ENCODE assay signal across 9 cellular contexts in the genomic region with DNA sequence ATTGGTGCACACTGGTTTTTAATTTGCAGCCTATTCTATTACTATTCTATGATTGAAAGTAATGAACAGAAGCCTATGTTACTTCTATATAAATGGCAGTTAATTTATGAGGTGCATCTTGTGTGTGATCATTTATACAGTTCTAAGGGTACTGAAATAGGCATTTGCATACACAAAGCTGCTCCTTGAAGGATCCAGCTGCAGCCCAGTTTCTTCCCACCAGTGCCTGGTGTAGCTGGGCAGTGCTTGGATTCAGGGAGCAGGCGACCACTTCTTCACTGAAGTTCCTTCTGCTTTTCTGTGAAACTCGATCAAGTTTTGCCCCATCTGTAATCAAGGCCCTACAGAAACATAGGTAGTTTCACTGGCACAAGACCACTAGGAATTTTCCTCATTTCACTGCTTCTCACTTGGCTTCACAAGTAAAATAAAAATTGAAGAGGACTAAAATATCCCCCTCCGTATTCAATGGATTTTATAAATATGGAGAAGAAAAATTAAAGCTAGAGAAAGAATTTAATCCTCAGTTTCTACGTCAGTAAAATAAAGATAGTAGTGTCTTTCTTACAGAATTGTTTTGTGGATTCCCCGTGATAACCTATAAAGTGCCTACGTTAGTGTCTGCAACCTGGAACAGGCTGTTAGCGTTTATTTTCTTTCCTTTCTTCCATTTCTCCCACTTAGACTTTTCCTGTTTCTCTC. TPM values are rescaled to one million over a fixed set of nuclear protein-coding genes. Genes with fewer than 3 reads are reported as not detected.
A peak's percentile ranks its signal among the peaks of the same experiment; 100 is the strongest.
DNase-seq lines count a peak whose midpoint lies in the region; ATAC-seq and TF ChIP-seq lines count a peak whose summit lies in the region.
"Had no signal": no experiment of that assay in that cellular context is flagged by ENCODE, and none has a peak within 500 bp of the region (broad histone marks: within the 10 kb centered on the region; RNA-seq: fewer than 3 reads in every experiment).

No MANE protein-coding gene starts in this region.

- no peaks in the 10 kb centered on the region for H3K9me2 ChIP-seq in OCI-LY7 (ENCODE audit: insufficient read depth, low read length)

- peaks cover 23% of the 10 kb centered on the region for H3K36me3 Mint-ChIP-seq in CD8-positive, alpha-beta T cell
- peaks cover 3% of the 10 kb centered on the region for H3K36me3 Mint-ChIP-seq in neural crest cell (ENCODE audit: low read depth)

- H3K27me3 ChIP-seq in CD8-positive, alpha-beta T cell (ENCODE audit: insufficient read depth, low read length) = no peaks in the 10 kb centered on the region

- peak overlapping the region; percentile 65 for H3K4me2 ChIP-seq in OCI-LY7 (ENCODE audit: low read length)

- H3K4me1 ChIP-seq in CD8-positive, alpha-beta T cell (ENCODE audit: insufficient read depth, low read length) = peaks cover 55% of the 10 kb centered on the region
- peaks cover 51% of the 10 kb centered on the region for H3K4me1 ChIP-seq in OCI-LY7 (ENCODE audit: insufficient read depth, low read length, poor library complexity, severe bottlenecking)

- no peaks in the 10 kb centered on the region for H3K9me3 Mint-ChIP-seq in CD8-positive, alpha-beta T cell
- H3K9me3 Mint-ChIP-seq in neural crest cell = no peaks in the 10 kb centered on the region

- no peak overlapping the region for H3K4me3 ChIP-seq in CD8-positive, alpha-beta T cell (ENCODE audit: low read depth, low read length)
- no peak overlapping the region for H3K4me3 ChIP-seq in OCI-LY7 (ENCODE audit: low read depth, low read length, poor library complexity, severe bottlenecking)

- H3K27me3 Mint-ChIP-seq in CD8-positive, alpha-beta T cell (ENCODE audit: low read depth) = no peaks in the 10 kb centered on the region
- H3K27me3 Mint-ChIP-seq in neural crest cell (ENCODE audit: low read depth) = no peaks in the 10 kb centered on the region

- POLR2A ChIA-PET in CD8-positive, alpha-beta T cell (lab: Charles Lee) = interaction anchor here (0.7 to 1.3 kb wide), 5 partner anchors 14 to 299 kb away, joined by 3 to 5 read pairs (median 3); a partner anchor contains a TSS
- POLR2A ChIA-PET in OCI-LY7 (lab: Charles Lee) = interaction anchor here (0.5 to 1.0 kb wide), 2 partner anchors 15 to 38 kb away, joined by 3 to 4 read pairs; no protein-coding TSS in a partner anchor

- no peak for TF ChIP-seq CTCF in CD8-positive, alpha-beta T cell (IDR thresholded peaks at IDR 0.05)
- TF ChIP-seq CTCF in OCI-LY7 (conservative IDR thresholded peaks at IDR 0.05; ENCODE audit: low read length) (no peak), neural crest cell (conservative IDR thresholded peaks at IDR 0.05) (no peak)

- no peak for DNase-seq in CD8-positive, alpha-beta T cell
- DNase-seq in OCI-LY7 (ENCODE audit: low spot score) (no peak), neural crest cell (ENCODE audit: low read depth, low spot score) (no peak), kidney tubule cell (ENCODE audit: low spot score) (no peak), SK-N-DZ (ENCODE audit: low spot score) (no peak)
- DNase-seq: stimulated activated CD4-positive, alpha-beta T cell treated with anti-CD3 and anti-CD28 coated beads, Interleukin-2, amount 100 ng/mL, for 24 hours had no signal

- H3K79me2 ChIP-seq in OCI-LY7 (ENCODE audit: insufficient read depth, low read depth, low read length) = peaks cover 17% of the 10 kb centered on the region; the same call in 1 of the 2 replicates

- H4K20me1 ChIP-seq in OCI-LY7 (ENCODE audit: insufficient read depth, low read length) = no peaks in the 10 kb centered on the region

- H3K9me3 ChIP-seq in CD8-positive, alpha-beta T cell (ENCODE audit: low read length) = no peaks in the 10 kb centered on the region
- H3K9me3 ChIP-seq in OCI-LY7 (ENCODE audit: low read length) = no peaks in the 10 kb centered on the region

- CTCF ChIA-PET in CD8-positive, alpha-beta T cell (lab: Charles Lee) = interaction anchor here (0.9 to 2.6 kb wide), 7 partner anchors 20 to 231 kb away, joined by 3 to 17 read pairs (median 4); no protein-coding TSS in a partner anchor
- CTCF ChIA-PET in OCI-LY7 (lab: Charles Lee; ENCODE audit: unreplicated experiment) = interaction anchor here (1.2 kb wide), 1 partner anchor 20 kb away, joined by 4 read pairs; no protein-coding TSS in a partner anchor

- peaks cover 60% of the 10 kb centered on the region for H3K4me1 Mint-ChIP-seq in CD8-positive, alpha-beta T cell (ENCODE audit: low read depth)
- H3K4me1 Mint-ChIP-seq in neural crest cell = peaks cover 38% of the 10 kb centered on the region

- intact Hi-C loops in CD8-positive, alpha-beta T cell (cut with DNase I, micrococcal nuclease) = loop anchor here (5.0 kb wide), 3 partner anchors 113 to 438 kb away; a partner anchor contains a TSS
- intact Hi-C loops in OCI-LY7 (cut with micrococcal nuclease; ENCODE audit: unreplicated experiment) = loop anchor here (10.0 kb wide), 1 partner anchor 430 kb away; no protein-coding TSS in a partner anchor

- ATAC-seq in CD8-positive, alpha-beta T cell = no peak
- ATAC-seq in GM19035 (IDR thresholded peaks at IDR 0.05; ENCODE audit: unreplicated experiment) = no peak
- ATAC-seq in esophagus mucosa = no peak

- H3K27ac ChIP-seq in CD8-positive, alpha-beta T cell (ENCODE audit: low read depth, low read length) = no peak overlapping the region
- H3K27ac ChIP-seq in OCI-LY7 (ENCODE audit: low read depth, low read length, poor library complexity, severe bottlenecking) (no peak overlapping the region), cingulate gyrus (ENCODE audit: low read depth, low read length) (peak overlapping the region; percentile 71)

- no TSS peak for BruUV-seq in OCI-LY7 (replicated peaks; lab: Mats Ljungman, UMichigan)

- H2AFZ ChIP-seq in OCI-LY7 (ENCODE audit: low read length) = peak overlapping the region; percentile 86; the same call in 1 of the 2 replicates

- H3K27ac Mint-ChIP-seq in CD8-positive, alpha-beta T cell = no peak overlapping the region
- no peak overlapping the region for H3K27ac Mint-ChIP-seq in neural crest cell (ENCODE audit: unreplicated experiment)

- H3K4me3 Mint-ChIP-seq in CD8-positive, alpha-beta T cell = peak overlapping the region; percentile 29
- peak overlapping the region; percentile 61 for H3K4me3 Mint-ChIP-seq in neural crest cell

- peaks cover 7% of the 10 kb centered on the region for H3K36me3 ChIP-seq in CD8-positive, alpha-beta T cell (ENCODE audit: insufficient read depth, low read length)
- peaks cover 16% of the 10 kb centered on the region; the same call in 1 of the 2 replicates for H3K36me3 ChIP-seq in OCI-LY7 (ENCODE audit: insufficient read depth, low read length)

RNA-seq across cellular contexts. Expression of a gene that starts 1.7 kb away (rescaled TPM):
- total RNA-seq in CD8-positive, alpha-beta T cell = 10 to 100 TPM; 50.3 to 50.9 TPM
- 18.7 and 20.1 TPM in 2 replicates for total RNA-seq in OCI-LY7 (2014; rRNA removed; shearing (Covaris generic))
- total RNA-seq in OCI-LY7 (2022) (16.9 and 18.9 TPM in 2 replicates), neural crest cell (22.5 and 22.6 TPM in 2 replicates), esophagus mucosa (6.9 TPM)
- polyA plus RNA-seq in SK-N-DZ (2014; cell fraction: cytosol; rRNA removed) = 12.1 and 16.6 TPM in 2 replicates
- polyA plus RNA-seq in SK-N-DZ (2014; cell fraction: nucleus; rRNA removed) = 15.4 and 16.2 TPM in 2 replicates
